16 cellular contexts compared by ENCODE assay signal in the genomic region with DNA sequence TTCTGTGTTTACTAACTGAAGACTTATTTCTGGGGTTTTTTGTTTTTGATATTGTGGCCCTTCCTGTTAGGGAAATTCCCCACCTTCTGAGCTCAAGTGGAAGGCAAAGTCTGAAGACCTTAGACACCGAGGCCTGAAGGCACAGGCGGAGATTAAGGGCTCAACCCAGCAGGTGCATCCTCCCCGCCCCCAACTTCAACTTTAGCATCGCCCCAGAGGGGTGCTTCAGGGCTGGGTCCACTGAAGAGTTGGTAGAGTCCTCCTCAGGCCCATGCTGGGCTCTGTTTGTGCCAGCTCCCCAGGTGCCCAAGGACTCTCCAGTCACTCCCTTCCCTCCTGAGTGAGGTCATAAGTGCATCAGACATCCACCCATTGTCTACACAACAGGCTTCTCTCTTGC.
"Had no signal": no experiment of that assay in that cellular context is flagged by ENCODE, and none has a peak within 500 bp of the region (broad histone marks: within the 10 kb centered on the region; RNA-seq: fewer than 3 reads in every experiment).

No MANE protein-coding gene starts in this region.

- H3K4me1 ChIP-seq: esophagus squamous epithelium, lower lobe of right lung, right atrium auricular region, tibial nerve had no signal

- H3K27ac Mint-ChIP-seq: activated naive CD4-positive, alpha-beta T cell treated with anti-CD3 and anti-CD28 coated beads, Interleukin-2, amount 10 ng/mL, durations not matched to agents 7 days and 5 days; activated T-helper 17 cell treated with anti-CD3 and anti-CD28 coated beads, Interleukin-2, amount 50 U/mL, for 72 hours had no signal

- H3K27me3 ChIP-seq: cardiac muscle cell, esophagus squamous epithelium, right atrium auricular region, tibial nerve had no signal

- H3K36me3 ChIP-seq: cardiac muscle cell, esophagus squamous epithelium, lower lobe of right lung, right atrium auricular region, tibial nerve had no signal

- H3K36me3 Mint-ChIP-seq: activated naive CD4-positive, alpha-beta T cell treated with anti-CD3 and anti-CD28 coated beads, Interleukin-2, amount 10 ng/mL, durations not matched to agents 7 days and 5 days had no signal

- H3K9me3 ChIP-seq: lower lobe of right lung, right atrium auricular region had no signal

- H3K27ac ChIP-seq: cardiac muscle cell, esophagus squamous epithelium, lower lobe of right lung, right atrium auricular region, tibial nerve, VCaP had no signal

- H3K4me3 ChIP-seq: cardiac muscle cell, esophagus squamous epithelium, lower lobe of right lung, right atrium auricular region, tibial nerve had no signal

- H3K4me1 Mint-ChIP-seq: activated T-helper 17 cell treated with anti-CD3 and anti-CD28 coated beads, Interleukin-2, amount 50 U/mL, for 72 hours had no signal

- ATAC-seq: activated T-helper 17 cell treated with anti-CD3 and anti-CD28 coated beads, Interleukin-2, amount 50 U/mL, for 72 hours; left cardiac atrium; lower lobe of right lung had no signal

- H3K27me3 Mint-ChIP-seq: activated T-helper 17 cell treated with anti-CD3 and anti-CD28 coated beads, Interleukin-2, amount 50 U/mL, for 72 hours had no signal

- FAIRE-seq: colon, small intestine had no signal

- DNase-seq: activated CD4-positive, alpha-beta T cell treated with anti-CD3 and anti-CD28 coated beads for 4 hours; activated naive CD4-positive, alpha-beta T cell treated with anti-CD3 and anti-CD28 coated beads, Interleukin-2, amount 10 ng/mL, durations not matched to agents 7 days and 5 days; activated T-cell treated with anti-CD3 and anti-CD28 coated beads for 4 hours; esophagus squamous epithelium; foreskin fibroblast; head of caudate nucleus; left cardiac atrium; lower lobe of right lung; midbrain; small intestine had no signal

- H3K4me3 Mint-ChIP-seq: activated naive CD4-positive, alpha-beta T cell treated with anti-CD3 and anti-CD28 coated beads, Interleukin-2, amount 10 ng/mL, durations not matched to agents 7 days and 5 days; activated T-helper 17 cell treated with anti-CD3 and anti-CD28 coated beads, Interleukin-2, amount 50 U/mL, for 72 hours had no signal
